1 cellular context compared by ENCODE assay signal in genomic region chr10:110511734-110512449, GRCh38.
TF ChIP-seq lines count a peak whose summit lies in the region.

No MANE protein-coding gene starts in this region.

TF ChIP-seq in A549, 52 proteins besides CTCF, POLR2A, EP300 and RAD21 (continued from another document):
- TF ChIP-seq TFCP2L1 (CRISPR knock-in tag; IDR thresholded peaks at IDR 0.05) (peak; percentile 76; the same call in 1 of the 2 replicates), FOSB (CRISPR knock-in tag; IDR thresholded peaks at IDR 0.05) (peak; percentile 43; the same call in 1 of the 2 replicates)
